In the genomic region with DNA sequence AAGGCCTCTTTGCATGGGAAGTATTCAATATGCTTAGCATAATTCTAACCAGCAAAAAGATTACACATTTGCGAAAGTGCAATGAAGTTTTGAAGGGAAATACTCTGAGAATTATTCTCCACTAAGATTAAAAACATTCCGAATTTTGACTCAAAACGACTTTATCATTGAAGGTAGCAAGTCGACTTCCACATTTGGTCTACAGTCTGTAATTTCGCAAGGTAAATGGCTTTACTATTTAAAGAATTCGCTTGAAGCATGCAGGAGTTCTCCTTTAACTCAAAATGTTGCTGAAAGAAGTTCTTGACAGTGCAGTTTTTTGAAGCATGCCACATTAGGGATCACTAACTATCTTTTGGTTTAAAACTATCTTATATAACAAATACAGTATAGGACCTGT, we compare ENCODE assay signal across 21 cellular contexts.
DNase-seq lines count a peak whose midpoint lies in the region; ATAC-seq and TF ChIP-seq lines count a peak whose summit lies in the region.
"Had no signal": no experiment of that assay in that cellular context is flagged by ENCODE, and none has a peak within 500 bp of the region (broad histone marks: within the 10 kb centered on the region; RNA-seq: fewer than 3 reads in every experiment).

No MANE protein-coding gene starts in this region.

- intact Hi-C loops in left colon (cut with DNase I, micrococcal nuclease), result no loop called here

- no peaks in the 10 kb centered on the region for H3K27me3 Mint-ChIP-seq in effector memory CD8-positive, alpha-beta T cell
- H3K27me3 Mint-ChIP-seq: CD4-positive, alpha-beta memory T cell had no signal

- ATAC-seq in effector memory CD8-positive, alpha-beta T cell (replicated peaks), result no peak
- ATAC-seq in left colon, result no peak
- ATAC-seq: GM12878, HCT116 had no signal

- no peak overlapping the region for H3K27ac Mint-ChIP-seq in effector memory CD8-positive, alpha-beta T cell
- H3K27ac Mint-ChIP-seq: CD4-positive, alpha-beta memory T cell had no signal

- peaks cover 8% of the 10 kb centered on the region for H3K36me3 Mint-ChIP-seq in effector memory CD8-positive, alpha-beta T cell (ENCODE audit: insufficient read depth)

- H3K4me3 ChIP-seq in AG10803 (ENCODE audit: low read length), result no peak overlapping the region
- H3K4me3 ChIP-seq: GM12878 had no signal

- no peaks in the 10 kb centered on the region for H3K4me1 Mint-ChIP-seq in effector memory CD8-positive, alpha-beta T cell (ENCODE audit: low read depth in 2 of 2)
- H3K4me1 Mint-ChIP-seq: CD4-positive, alpha-beta memory T cell had no signal

- no peak for TF ChIP-seq CTCF in AG10803 (conservative IDR thresholded peaks at IDR 0.05; ENCODE audit: low read length)

- H3K9me3 Mint-ChIP-seq in effector memory CD8-positive, alpha-beta T cell, result no peaks in the 10 kb centered on the region
- H3K9me3 Mint-ChIP-seq: CD4-positive, alpha-beta memory T cell had no signal

- H3K4me3 Mint-ChIP-seq in effector memory CD8-positive, alpha-beta T cell, result no peak overlapping the region
- H3K4me3 Mint-ChIP-seq: CD4-positive, alpha-beta memory T cell had no signal

- DNase-seq in AG10803 (ENCODE audit: low read depth) (peak; percentile 19), Kasumi-1 (lab: John Stamatoyannopoulos, UW) (peak; percentile 18 to 20), NOMO-1 treated with dmso at 0.1 percent for 144 hours (lab: John Stamatoyannopoulos, UW; ENCODE audit: unreplicated experiment) (peak; percentile 19), amniotic epithelial cell (ENCODE audit: low read depth) (peak; percentile 32), hepatic stellate cell (ENCODE audit: low spot score) (no peak), left colon (no peak), DMS79 treated with DMSO at 0.1 percent for 48 hours (lab: John Stamatoyannopoulos, UW) (no peak)
- DNase-seq in effector memory CD8-positive, alpha-beta T cell, result no peak
- DNase-seq: 8988T; BE2C; CD4-positive, alpha-beta memory T cell; DMS153; GOT3; NCI-H1417 treated with DMSO at 0.1 percent for 48 hours; NCI-H187 treated with DMSO at 0.1 percent for 48 hours; NCI-H345; NCI-H524 treated with DMSO at 0.1 percent for 48 hours; RPMI8226; SHP77 treated with DMSO at 0.1 percent for 48 hours had no signal

Comparison
In these comparisons a context has a peak if more than half of its experiments do, and no peak if none do; other contexts are left out.
1. DNase-seq: peak in AG10803 (single experiment), Kasumi-1 (2 of 2), NOMO-1 treated with dmso at 0.1 percent for 144 hours (single experiment) and amniotic epithelial cell (single experiment); none in hepatic stellate cell (single experiment), effector memory CD8-positive, alpha-beta T cell (0 of 3), left colon (0 of 2) and DMS79 treated with DMSO at 0.1 percent for 48 hours (single experiment).